Comparison of ENCODE assay signal across 24 cellular contexts in genomic region chr4:78254893-78255292, GRCh38.
"Had no signal": no experiment of that assay in that cellular context is flagged by ENCODE, and none has a peak within 500 bp of the region (broad histone marks: within the 10 kb centered on the region; RNA-seq: fewer than 3 reads in every experiment).

No MANE protein-coding gene starts in this region.

- H3K27ac ChIP-seq: KMS-11, RWPE1, SJSA1 had no signal

- H3K27me3 ChIP-seq: SJSA1 had no signal

- H3K4me3 ChIP-seq: K562, SJSA1 had no signal

- H3K4me3 Mint-ChIP-seq: T-cell; T-helper 1 cell treated with Interleukin-12 subunit alpha and Interleukin-12 subunit beta and Interleukin-4 antibody, amounts not matched to agents 30 μg/mL and 1 μg/mL, for 36 hours had no signal

- H3K9me3 ChIP-seq: SK-N-SH had no signal

- H3K4me2 ChIP-seq: KMS-11, SK-N-SH had no signal

- H3K9me2 ChIP-seq: SK-N-SH had no signal

- H3K27ac Mint-ChIP-seq: T-cell; T-helper 1 cell treated with Interleukin-12 subunit alpha and Interleukin-12 subunit beta and Interleukin-4 antibody, amounts not matched to agents 30 μg/mL and 1 μg/mL, for 36 hours had no signal

- H3K4me1 ChIP-seq: SJSA1 had no signal

- DNase-seq: IMR-90, Kasumi-1, MM.1S, NCI-H1092 treated with DMSO at 0.1 percent for 48 hours, NCI-H1436, NCI-H187, NCI-H2029, NCI-H2081 treated with DMSO at 0.1 percent for 48 hours, NCI-H2171, NCI-H2227 treated with DMSO at 0.1 percent for 48 hours, NCI-H510A, NCI-H524 treated with DMSO at 0.1 percent for 48 hours, NCI-H82, PC-3, SHP77 treated with DMSO at 0.1 percent for 48 hours, SK-N-SH, SW 1271, T-cell had no signal

- ATAC-seq: K562, Panc1, PC-3, T-cell had no signal

- H3K27me3 Mint-ChIP-seq: T-cell had no signal

- H3K36me3 Mint-ChIP-seq: T-cell had no signal

- FAIRE-seq: K562 had no signal

- H3K36me3 ChIP-seq: SJSA1 had no signal

- H3K4me1 Mint-ChIP-seq: T-cell had no signal

- H3K9ac ChIP-seq: KMS-11, SK-N-SH had no signal
